Comparison of ENCODE assay signal across 8 cellular contexts in the genomic region with DNA sequence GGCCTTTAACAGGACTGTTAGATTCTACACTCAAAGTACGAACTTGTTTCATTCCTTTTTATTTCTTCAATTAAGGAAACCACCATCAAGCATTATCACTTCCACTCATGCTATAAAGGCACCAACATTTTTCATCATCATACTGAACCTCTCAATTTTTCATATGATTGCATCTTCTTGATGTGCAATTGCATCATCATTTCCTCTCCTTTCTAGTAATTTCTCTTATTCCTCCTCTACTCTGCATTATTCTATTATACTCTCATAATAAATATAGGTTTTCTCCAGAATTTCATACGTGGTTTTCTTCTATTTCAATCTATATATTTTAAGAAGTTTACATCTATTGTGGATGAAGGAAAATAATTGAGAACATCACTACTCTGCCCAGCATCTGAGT.
"Had no signal": no experiment of that assay in that cellular context is flagged by ENCODE, and none has a peak within 500 bp of the region (broad histone marks: within the 10 kb centered on the region; RNA-seq: fewer than 3 reads in every experiment).

No MANE protein-coding gene starts in this region.

- H3K36me3 ChIP-seq: HAP-1 had no signal

- H3K27ac ChIP-seq: HL-60 had no signal

- H3K9me3 ChIP-seq: HAP-1 had no signal

- DNase-seq: GOT3, H7, HFFc6, IMR-90, KBM-7 had no signal

- H3K4me3 ChIP-seq: HAP-1 had no signal

- H3K4me1 ChIP-seq: HAP-1 had no signal

- ATAC-seq: HCT116 had no signal
